Comparison of ENCODE assay signal across 23 cellular contexts in genomic region chr3:78176869-78177268, GRCh38.
"Had no signal": no experiment of that assay in that cellular context is flagged by ENCODE, and none has a peak within 500 bp of the region (broad histone marks: within the 10 kb centered on the region; RNA-seq: fewer than 3 reads in every experiment).

No MANE protein-coding gene starts in this region.

- H3K27ac Mint-ChIP-seq: activated CD8-positive, alpha-beta memory T cell treated with anti-CD3 and anti-CD28 coated beads, Interleukin-2, amount 10 ng/mL, durations not matched to agents 7 days and 5 days; activated CD8-positive, alpha-beta T cell treated with anti-CD3 and anti-CD28 coated beads, Interleukin-2, amount 10 ng/mL, durations not matched to agents 7 days and 5 days; activated naive CD4-positive, alpha-beta T cell treated with anti-CD3 and anti-CD28 coated beads, Interleukin-2, amount 50 U/mL, for 24 hours; activated T-cell treated with anti-CD3 and anti-CD28 coated beads, Interleukin-2, amount 50 U/mL, for 24 hours; activated T-helper 1 cell treated with anti-CD3 and anti-CD28 coated beads, Interleukin-12 subunit alpha, Interleukin-12 subunit beta, Interleukin-2, Interleukin-4 antibody, amounts not matched to agents 30 ng/mL and 10 ng/mL and 1 ng/mL, durations not matched to agents 14 hours and 24 hours and 36 hours; T-helper 1 cell treated with Interleukin-12 subunit alpha and Interleukin-12 subunit beta and Interleukin-4 antibody, amounts not matched to agents 30 μg/mL and 1 μg/mL, for 36 hours had no signal

- H3K4me1 Mint-ChIP-seq: activated CD8-positive, alpha-beta memory T cell treated with anti-CD3 and anti-CD28 coated beads, Interleukin-2, amount 10 ng/mL, durations not matched to agents 7 days and 5 days; activated naive CD4-positive, alpha-beta T cell treated with anti-CD3 and anti-CD28 coated beads, Interleukin-2, amount 50 U/mL, for 24 hours had no signal

- H3K4me3 Mint-ChIP-seq: activated CD8-positive, alpha-beta memory T cell treated with anti-CD3 and anti-CD28 coated beads, Interleukin-2, amount 10 ng/mL, durations not matched to agents 7 days and 5 days; activated CD8-positive, alpha-beta T cell treated with anti-CD3 and anti-CD28 coated beads, Interleukin-2, amount 10 ng/mL, durations not matched to agents 7 days and 5 days; activated naive CD4-positive, alpha-beta T cell treated with anti-CD3 and anti-CD28 coated beads, Interleukin-2, amount 50 U/mL, for 24 hours; activated T-cell treated with anti-CD3 and anti-CD28 coated beads, Interleukin-2, amount 50 U/mL, for 24 hours; activated T-helper 1 cell treated with anti-CD3 and anti-CD28 coated beads, Interleukin-12 subunit alpha, Interleukin-12 subunit beta, Interleukin-2, Interleukin-4 antibody, amounts not matched to agents 30 ng/mL and 10 ng/mL and 1 ng/mL, durations not matched to agents 14 hours and 24 hours and 36 hours; T-helper 1 cell treated with Interleukin-12 subunit alpha and Interleukin-12 subunit beta and Interleukin-4 antibody, amounts not matched to agents 30 μg/mL and 1 μg/mL, for 36 hours had no signal

- H3K9me3 ChIP-seq: breast epithelium, MG63, Peyer's patch, SJSA1 had no signal

- H3K36me3 Mint-ChIP-seq: activated CD8-positive, alpha-beta memory T cell treated with anti-CD3 and anti-CD28 coated beads, Interleukin-2, amount 10 ng/mL, durations not matched to agents 7 days and 5 days; activated naive CD4-positive, alpha-beta T cell treated with anti-CD3 and anti-CD28 coated beads, Interleukin-2, amount 50 U/mL, for 24 hours had no signal

- DNase-seq: activated CD4-positive, alpha-beta T cell treated with anti-CD3 and anti-CD28 coated beads for 4 hours; activated CD8-positive, alpha-beta memory T cell treated with anti-CD3 and anti-CD28 coated beads, Interleukin-2, amount 10 ng/mL, durations not matched to agents 7 days and 5 days; activated CD8-positive, alpha-beta T cell treated with anti-CD3 and anti-CD28 coated beads, Interleukin-2, amount 10 ng/mL, durations not matched to agents 7 days and 5 days; activated effector memory CD4-positive, alpha-beta T cell treated with Interleukin-2 at 50 U/mL for 16 hours; activated naive CD4-positive, alpha-beta T cell; activated T-cell treated with anti-CD3 and anti-CD28 coated beads, Interleukin-2, amount 50 U/mL, for 24 hours; aorta; central memory CD4-positive, alpha-beta T cell; MG63; NCI-H1105; NCI-H1436; NCI-H187 treated with DMSO at 0.1 percent for 48 hours; NCI-H2171; NCI-H2227 treated with DMSO at 0.1 percent for 48 hours; NCI-H510A; NCI-H526 treated with DMSO at 0.1 percent for 48 hours; Peyer's patch had no signal

- H3K4me1 ChIP-seq: breast epithelium, Peyer's patch, SJSA1 had no signal

- H3K36me3 ChIP-seq: breast epithelium, MG63, Peyer's patch, SJSA1 had no signal

- ATAC-seq: activated CD4-positive, CD25-positive, alpha-beta regulatory T cell treated with anti-CD3 and anti-CD28 coated beads, Interleukin-2, amount 50 U/mL, for 24 hours; activated CD8-positive, alpha-beta memory T cell treated with anti-CD3 and anti-CD28 coated beads, Interleukin-2, amount 10 ng/mL, durations not matched to agents 7 days and 5 days; activated CD8-positive, alpha-beta T cell treated with anti-CD3 and anti-CD28 coated beads, Interleukin-2, amount 10 ng/mL, durations not matched to agents 7 days and 5 days had no signal

- H3K27ac ChIP-seq: breast epithelium, Peyer's patch, SJSA1 had no signal

- H3K4me3 ChIP-seq: breast epithelium, MG63, Peyer's patch, SJSA1 had no signal

- H3K9me3 Mint-ChIP-seq: activated naive CD4-positive, alpha-beta T cell treated with anti-CD3 and anti-CD28 coated beads, Interleukin-2, amount 50 U/mL, for 24 hours had no signal

- H3K27me3 Mint-ChIP-seq: activated CD8-positive, alpha-beta memory T cell treated with anti-CD3 and anti-CD28 coated beads, Interleukin-2, amount 10 ng/mL, durations not matched to agents 7 days and 5 days; activated naive CD4-positive, alpha-beta T cell treated with anti-CD3 and anti-CD28 coated beads, Interleukin-2, amount 50 U/mL, for 24 hours; activated T-cell treated with anti-CD3 and anti-CD28 coated beads, Interleukin-2, amount 50 U/mL, for 24 hours had no signal

- H3K27me3 ChIP-seq: breast epithelium, MG63, Peyer's patch, SJSA1 had no signal
